Comparison of ENCODE assay signal across 2 cellular contexts in the genomic region with DNA sequence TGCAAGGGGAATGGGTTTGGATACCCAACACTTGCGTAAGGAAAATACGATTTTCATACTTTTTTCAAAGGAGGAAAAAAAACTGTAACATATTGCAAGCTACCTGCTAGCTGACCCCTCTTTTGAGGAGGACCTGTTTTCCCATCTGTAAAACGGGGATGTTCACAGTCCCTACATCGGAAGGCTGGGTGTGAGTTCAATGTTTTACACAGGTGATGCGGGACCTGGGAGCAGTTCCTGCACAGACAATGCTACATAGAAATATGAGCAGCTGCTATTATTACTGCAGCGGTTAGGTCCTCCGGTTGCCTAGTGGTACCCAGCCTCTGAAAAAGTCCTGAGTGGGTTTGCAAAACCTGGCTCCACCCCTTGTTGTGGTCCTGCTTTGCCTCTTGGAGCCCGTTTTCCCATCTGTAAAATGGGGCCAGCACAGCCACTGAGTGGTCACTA.
TF ChIP-seq lines count a peak whose summit lies in the region.

No MANE protein-coding gene starts in this region.

TF ChIP-seq in WTC11, 78 proteins besides CTCF, POLR2A, EP300 and RAD21:
- TF ChIP-seq SMAD3 (CRISPR knock-in tag; IDR thresholded peaks at IDR 0.05; ENCODE audit: borderline replicate concordance) (no peak), MYBL2 (CRISPR knock-in tag; IDR thresholded peaks at IDR 0.05) (no peak), SMAD4 (CRISPR knock-in tag; IDR thresholded peaks at IDR 0.05) (no peak), ETV6 (CRISPR knock-in tag; IDR thresholded peaks at IDR 0.05) (no peak), NFYB (CRISPR knock-in tag; conservative IDR thresholded peaks at IDR 0.05; ENCODE audit: low read depth) (no peak), SP1 (CRISPR knock-in tag; conservative IDR thresholded peaks at IDR 0.05) (no peak), FOXK1 (CRISPR knock-in tag; IDR thresholded peaks at IDR 0.05) (no peak)
- TF ChIP-seq, protein P1, sequence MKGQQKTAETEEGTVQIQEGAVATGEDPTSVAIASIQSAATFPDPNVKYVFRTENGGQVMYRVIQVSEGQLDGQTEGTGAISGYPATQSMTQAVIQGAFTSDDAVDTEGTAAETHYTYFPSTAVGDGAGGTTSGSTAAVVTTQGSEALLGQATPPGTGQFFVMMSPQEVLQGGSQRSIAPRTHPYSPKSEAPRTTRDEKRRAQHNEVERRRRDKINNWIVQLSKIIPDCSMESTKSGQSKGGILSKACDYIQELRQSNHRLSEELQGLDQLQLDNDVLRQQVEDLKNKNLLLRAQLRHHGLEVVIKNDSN (CRISPR knock-in tag; IDR thresholded peaks at IDR 0.05), result no peak
- TF ChIP-seq, protein P2, sequence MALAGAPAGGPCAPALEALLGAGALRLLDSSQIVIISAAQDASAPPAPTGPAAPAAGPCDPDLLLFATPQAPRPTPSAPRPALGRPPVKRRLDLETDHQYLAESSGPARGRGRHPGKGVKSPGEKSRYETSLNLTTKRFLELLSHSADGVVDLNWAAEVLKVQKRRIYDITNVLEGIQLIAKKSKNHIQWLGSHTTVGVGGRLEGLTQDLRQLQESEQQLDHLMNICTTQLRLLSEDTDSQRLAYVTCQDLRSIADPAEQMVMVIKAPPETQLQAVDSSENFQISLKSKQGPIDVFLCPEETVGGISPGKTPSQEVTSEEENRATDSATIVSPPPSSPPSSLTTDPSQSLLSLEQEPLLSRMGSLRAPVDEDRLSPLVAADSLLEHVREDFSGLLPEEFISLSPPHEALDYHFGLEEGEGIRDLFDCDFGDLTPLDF (CRISPR knock-in tag; IDR thresholded peaks at IDR 0.05), result no peak
- TF ChIP-seq, protein P3, sequence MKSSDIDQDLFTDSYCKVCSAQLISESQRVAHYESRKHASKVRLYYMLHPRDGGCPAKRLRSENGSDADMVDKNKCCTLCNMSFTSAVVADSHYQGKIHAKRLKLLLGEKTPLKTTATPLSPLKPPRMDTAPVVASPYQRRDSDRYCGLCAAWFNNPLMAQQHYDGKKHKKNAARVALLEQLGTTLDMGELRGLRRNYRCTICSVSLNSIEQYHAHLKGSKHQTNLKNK (CRISPR knock-in tag; IDR thresholded peaks at IDR 0.05), result no peak
- TF ChIP-seq, protein P4, sequence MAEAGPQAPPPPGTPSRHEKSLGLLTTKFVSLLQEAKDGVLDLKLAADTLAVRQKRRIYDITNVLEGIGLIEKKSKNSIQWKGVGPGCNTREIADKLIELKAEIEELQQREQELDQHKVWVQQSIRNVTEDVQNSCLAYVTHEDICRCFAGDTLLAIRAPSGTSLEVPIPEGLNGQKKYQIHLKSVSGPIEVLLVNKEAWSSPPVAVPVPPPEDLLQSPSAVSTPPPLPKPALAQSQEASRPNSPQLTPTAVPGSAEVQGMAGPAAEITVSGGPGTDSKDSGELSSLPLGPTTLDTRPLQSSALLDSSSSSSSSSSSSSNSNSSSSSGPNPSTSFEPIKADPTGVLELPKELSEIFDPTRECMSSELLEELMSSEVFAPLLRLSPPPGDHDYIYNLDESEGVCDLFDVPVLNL (CRISPR knock-in tag; IDR thresholded peaks at IDR 0.05; ENCODE audit: borderline replicate concordance, low read depth), result no peak

TF ChIP-seq in H1, 55 proteins besides CTCF, POLR2A, EP300 and RAD21:
- TF ChIP-seq TAF1 (IDR thresholded peaks at IDR 0.05; ENCODE audit: low read depth, low read length), result no peak
- TF ChIP-seq CBX5 (IDR thresholded peaks at IDR 0.05; ENCODE audit: low read depth, low read length), result no peak
- TF ChIP-seq RBBP5 (IDR thresholded peaks at IDR 0.05; ENCODE audit: borderline replicate concordance, low read depth, low read length), result no peak
- TF ChIP-seq MAFK (IDR thresholded peaks at IDR 0.05; ENCODE audit: low read depth, low read length), result no peak
- TF ChIP-seq, protein P5, sequence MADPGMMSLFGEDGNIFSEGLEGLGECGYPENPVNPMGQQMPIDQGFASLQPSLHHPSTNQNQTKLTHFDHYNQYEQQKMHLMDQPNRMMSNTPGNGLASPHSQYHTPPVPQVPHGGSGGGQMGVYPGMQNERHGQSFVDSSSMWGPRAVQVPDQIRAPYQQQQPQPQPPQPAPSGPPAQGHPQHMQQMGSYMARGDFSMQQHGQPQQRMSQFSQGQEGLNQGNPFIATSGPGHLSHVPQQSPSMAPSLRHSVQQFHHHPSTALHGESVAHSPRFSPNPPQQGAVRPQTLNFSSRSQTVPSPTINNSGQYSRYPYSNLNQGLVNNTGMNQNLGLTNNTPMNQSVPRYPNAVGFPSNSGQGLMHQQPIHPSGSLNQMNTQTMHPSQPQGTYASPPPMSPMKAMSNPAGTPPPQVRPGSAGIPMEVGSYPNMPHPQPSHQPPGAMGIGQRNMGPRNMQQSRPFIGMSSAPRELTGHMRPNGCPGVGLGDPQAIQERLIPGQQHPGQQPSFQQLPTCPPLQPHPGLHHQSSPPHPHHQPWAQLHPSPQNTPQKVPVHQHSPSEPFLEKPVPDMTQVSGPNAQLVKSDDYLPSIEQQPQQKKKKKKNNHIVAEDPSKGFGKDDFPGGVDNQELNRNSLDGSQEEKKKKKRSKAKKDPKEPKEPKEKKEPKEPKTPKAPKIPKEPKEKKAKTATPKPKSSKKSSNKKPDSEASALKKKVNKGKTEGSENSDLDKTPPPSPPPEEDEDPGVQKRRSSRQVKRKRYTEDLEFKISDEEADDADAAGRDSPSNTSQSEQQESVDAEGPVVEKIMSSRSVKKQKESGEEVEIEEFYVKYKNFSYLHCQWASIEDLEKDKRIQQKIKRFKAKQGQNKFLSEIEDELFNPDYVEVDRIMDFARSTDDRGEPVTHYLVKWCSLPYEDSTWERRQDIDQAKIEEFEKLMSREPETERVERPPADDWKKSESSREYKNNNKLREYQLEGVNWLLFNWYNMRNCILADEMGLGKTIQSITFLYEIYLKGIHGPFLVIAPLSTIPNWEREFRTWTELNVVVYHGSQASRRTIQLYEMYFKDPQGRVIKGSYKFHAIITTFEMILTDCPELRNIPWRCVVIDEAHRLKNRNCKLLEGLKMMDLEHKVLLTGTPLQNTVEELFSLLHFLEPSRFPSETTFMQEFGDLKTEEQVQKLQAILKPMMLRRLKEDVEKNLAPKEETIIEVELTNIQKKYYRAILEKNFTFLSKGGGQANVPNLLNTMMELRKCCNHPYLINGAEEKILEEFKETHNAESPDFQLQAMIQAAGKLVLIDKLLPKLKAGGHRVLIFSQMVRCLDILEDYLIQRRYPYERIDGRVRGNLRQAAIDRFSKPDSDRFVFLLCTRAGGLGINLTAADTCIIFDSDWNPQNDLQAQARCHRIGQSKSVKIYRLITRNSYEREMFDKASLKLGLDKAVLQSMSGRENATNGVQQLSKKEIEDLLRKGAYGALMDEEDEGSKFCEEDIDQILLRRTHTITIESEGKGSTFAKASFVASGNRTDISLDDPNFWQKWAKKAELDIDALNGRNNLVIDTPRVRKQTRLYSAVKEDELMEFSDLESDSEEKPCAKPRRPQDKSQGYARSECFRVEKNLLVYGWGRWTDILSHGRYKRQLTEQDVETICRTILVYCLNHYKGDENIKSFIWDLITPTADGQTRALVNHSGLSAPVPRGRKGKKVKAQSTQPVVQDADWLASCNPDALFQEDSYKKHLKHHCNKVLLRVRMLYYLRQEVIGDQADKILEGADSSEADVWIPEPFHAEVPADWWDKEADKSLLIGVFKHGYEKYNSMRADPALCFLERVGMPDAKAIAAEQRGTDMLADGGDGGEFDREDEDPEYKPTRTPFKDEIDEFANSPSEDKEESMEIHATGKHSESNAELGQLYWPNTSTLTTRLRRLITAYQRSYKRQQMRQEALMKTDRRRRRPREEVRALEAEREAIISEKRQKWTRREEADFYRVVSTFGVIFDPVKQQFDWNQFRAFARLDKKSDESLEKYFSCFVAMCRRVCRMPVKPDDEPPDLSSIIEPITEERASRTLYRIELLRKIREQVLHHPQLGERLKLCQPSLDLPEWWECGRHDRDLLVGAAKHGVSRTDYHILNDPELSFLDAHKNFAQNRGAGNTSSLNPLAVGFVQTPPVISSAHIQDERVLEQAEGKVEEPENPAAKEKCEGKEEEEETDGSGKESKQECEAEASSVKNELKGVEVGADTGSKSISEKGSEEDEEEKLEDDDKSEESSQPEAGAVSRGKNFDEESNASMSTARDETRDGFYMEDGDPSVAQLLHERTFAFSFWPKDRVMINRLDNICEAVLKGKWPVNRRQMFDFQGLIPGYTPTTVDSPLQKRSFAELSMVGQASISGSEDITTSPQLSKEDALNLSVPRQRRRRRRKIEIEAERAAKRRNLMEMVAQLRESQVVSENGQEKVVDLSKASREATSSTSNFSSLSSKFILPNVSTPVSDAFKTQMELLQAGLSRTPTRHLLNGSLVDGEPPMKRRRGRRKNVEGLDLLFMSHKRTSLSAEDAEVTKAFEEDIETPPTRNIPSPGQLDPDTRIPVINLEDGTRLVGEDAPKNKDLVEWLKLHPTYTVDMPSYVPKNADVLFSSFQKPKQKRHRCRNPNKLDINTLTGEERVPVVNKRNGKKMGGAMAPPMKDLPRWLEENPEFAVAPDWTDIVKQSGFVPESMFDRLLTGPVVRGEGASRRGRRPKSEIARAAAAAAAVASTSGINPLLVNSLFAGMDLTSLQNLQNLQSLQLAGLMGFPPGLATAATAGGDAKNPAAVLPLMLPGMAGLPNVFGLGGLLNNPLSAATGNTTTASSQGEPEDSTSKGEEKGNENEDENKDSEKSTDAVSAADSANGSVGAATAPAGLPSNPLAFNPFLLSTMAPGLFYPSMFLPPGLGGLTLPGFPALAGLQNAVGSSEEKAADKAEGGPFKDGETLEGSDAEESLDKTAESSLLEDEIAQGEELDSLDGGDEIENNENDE (IDR thresholded peaks at IDR 0.05; ENCODE audit: insufficient replicate concordance, low read length), result no peak
- TF ChIP-seq CHD2 (IDR thresholded peaks at IDR 0.05; ENCODE audit: low read length), result no peak
- no peak for TF ChIP-seq EGR1 (IDR thresholded peaks at IDR 0.05; ENCODE audit: borderline replicate concordance, low read depth, low read length)
- TF ChIP-seq CHD1 (IDR thresholded peaks at IDR 0.05; ENCODE audit: low read depth, low read length), result no peak
